Comparison of ENCODE assay signal across 1 cellular context in genomic region chr16:11270602-11271162, GRCh38.
TF ChIP-seq lines count a peak whose summit lies in the region.

No MANE protein-coding gene starts in this region.

TF ChIP-seq in HepG2, 621 proteins besides CTCF, POLR2A, EP300 and RAD21 (continued from another document and continues in another):
- TF ChIP-seq, protein P1, sequence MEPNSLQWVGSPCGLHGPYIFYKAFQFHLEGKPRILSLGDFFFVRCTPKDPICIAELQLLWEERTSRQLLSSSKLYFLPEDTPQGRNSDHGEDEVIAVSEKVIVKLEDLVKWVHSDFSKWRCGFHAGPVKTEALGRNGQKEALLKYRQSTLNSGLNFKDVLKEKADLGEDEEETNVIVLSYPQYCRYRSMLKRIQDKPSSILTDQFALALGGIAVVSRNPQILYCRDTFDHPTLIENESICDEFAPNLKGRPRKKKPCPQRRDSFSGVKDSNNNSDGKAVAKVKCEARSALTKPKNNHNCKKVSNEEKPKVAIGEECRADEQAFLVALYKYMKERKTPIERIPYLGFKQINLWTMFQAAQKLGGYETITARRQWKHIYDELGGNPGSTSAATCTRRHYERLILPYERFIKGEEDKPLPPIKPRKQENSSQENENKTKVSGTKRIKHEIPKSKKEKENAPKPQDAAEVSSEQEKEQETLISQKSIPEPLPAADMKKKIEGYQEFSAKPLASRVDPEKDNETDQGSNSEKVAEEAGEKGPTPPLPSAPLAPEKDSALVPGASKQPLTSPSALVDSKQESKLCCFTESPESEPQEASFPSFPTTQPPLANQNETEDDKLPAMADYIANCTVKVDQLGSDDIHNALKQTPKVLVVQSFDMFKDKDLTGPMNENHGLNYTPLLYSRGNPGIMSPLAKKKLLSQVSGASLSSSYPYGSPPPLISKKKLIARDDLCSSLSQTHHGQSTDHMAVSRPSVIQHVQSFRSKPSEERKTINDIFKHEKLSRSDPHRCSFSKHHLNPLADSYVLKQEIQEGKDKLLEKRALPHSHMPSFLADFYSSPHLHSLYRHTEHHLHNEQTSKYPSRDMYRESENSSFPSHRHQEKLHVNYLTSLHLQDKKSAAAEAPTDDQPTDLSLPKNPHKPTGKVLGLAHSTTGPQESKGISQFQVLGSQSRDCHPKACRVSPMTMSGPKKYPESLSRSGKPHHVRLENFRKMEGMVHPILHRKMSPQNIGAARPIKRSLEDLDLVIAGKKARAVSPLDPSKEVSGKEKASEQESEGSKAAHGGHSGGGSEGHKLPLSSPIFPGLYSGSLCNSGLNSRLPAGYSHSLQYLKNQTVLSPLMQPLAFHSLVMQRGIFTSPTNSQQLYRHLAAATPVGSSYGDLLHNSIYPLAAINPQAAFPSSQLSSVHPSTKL (CRISPR knock-in tag; IDR thresholded peaks at IDR 0.05) = peak; percentile 55; the same call in 1 of the 2 replicates
- TF ChIP-seq CAMTA2 (CRISPR knock-in tag; IDR thresholded peaks at IDR 0.05; ENCODE audit: borderline replicate concordance) (no peak), DMAP1 (CRISPR knock-in tag; IDR thresholded peaks at IDR 0.05) (no peak), PHF20 (CRISPR knock-in tag; IDR thresholded peaks at IDR 0.05) (no peak), HNRNPH1 (optimal IDR thresholded peaks at IDR 0.05; ENCODE audit: low read depth, low read length) (no peak), RCOR2 (CRISPR knock-in tag; IDR thresholded peaks at IDR 0.05) (peak; percentile 59), ZBTB25 (CRISPR knock-in tag; IDR thresholded peaks at IDR 0.05) (no peak), ZNF619 (CRISPR knock-in tag; IDR thresholded peaks at IDR 0.05) (no peak), HNRNPLL (IDR thresholded peaks at IDR 0.05; ENCODE audit: low read depth, low read length, poor library complexity, severe bottlenecking) (no peak), ZNF784 (CRISPR knock-in tag; IDR thresholded peaks at IDR 0.05; ENCODE audit: borderline replicate concordance) (no peak), NFRKB (IDR thresholded peaks at IDR 0.05) (no peak), RELA (CRISPR knock-in tag; IDR thresholded peaks at IDR 0.05) (no peak), HNF4A (CRISPR knock-in tag; IDR thresholded peaks at IDR 0.05) (peak; percentile 79), PHB2 (IDR thresholded peaks at IDR 0.05; ENCODE audit: partially characterized antibody) (no peak), ZNF432 (CRISPR knock-in tag; IDR thresholded peaks at IDR 0.05; ENCODE audit: borderline replicate concordance) (no peak), GLMP (CRISPR knock-in tag; IDR thresholded peaks at IDR 0.05; ENCODE audit: borderline replicate concordance) (no peak), ESRRA (CRISPR knock-in tag; IDR thresholded peaks at IDR 0.05; ENCODE audit: low read depth) (peak; percentile 59; the same call in 1 of the 2 replicates), SP140L (CRISPR knock-in tag; IDR thresholded peaks at IDR 0.05; ENCODE audit: borderline replicate concordance) (0 out of 2 replicates have a peak, but pooled peaks have one; percentile 54), ZNF605 (CRISPR knock-in tag; IDR thresholded peaks at IDR 0.05) (peak; percentile 49; the same call in 1 of the 2 replicates)
- TF ChIP-seq, protein P2, sequence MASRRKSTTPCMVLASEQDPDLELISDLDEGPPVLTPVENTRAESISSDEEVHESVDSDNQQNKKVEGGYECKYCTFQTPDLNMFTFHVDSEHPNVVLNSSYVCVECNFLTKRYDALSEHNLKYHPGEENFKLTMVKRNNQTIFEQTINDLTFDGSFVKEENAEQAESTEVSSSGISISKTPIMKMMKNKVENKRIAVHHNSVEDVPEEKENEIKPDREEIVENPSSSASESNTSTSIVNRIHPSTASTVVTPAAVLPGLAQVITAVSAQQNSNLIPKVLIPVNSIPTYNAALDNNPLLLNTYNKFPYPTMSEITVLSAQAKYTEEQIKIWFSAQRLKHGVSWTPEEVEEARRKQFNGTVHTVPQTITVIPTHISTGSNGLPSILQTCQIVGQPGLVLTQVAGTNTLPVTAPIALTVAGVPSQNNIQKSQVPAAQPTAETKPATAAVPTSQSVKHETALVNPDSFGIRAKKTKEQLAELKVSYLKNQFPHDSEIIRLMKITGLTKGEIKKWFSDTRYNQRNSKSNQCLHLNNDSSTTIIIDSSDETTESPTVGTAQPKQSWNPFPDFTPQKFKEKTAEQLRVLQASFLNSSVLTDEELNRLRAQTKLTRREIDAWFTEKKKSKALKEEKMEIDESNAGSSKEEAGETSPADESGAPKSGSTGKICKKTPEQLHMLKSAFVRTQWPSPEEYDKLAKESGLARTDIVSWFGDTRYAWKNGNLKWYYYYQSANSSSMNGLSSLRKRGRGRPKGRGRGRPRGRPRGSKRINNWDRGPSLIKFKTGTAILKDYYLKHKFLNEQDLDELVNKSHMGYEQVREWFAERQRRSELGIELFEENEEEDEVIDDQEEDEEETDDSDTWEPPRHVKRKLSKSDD (CRISPR knock-in tag; IDR thresholded peaks at IDR 0.05; ENCODE audit: low read depth) = no peak
- TF ChIP-seq, protein P3, sequence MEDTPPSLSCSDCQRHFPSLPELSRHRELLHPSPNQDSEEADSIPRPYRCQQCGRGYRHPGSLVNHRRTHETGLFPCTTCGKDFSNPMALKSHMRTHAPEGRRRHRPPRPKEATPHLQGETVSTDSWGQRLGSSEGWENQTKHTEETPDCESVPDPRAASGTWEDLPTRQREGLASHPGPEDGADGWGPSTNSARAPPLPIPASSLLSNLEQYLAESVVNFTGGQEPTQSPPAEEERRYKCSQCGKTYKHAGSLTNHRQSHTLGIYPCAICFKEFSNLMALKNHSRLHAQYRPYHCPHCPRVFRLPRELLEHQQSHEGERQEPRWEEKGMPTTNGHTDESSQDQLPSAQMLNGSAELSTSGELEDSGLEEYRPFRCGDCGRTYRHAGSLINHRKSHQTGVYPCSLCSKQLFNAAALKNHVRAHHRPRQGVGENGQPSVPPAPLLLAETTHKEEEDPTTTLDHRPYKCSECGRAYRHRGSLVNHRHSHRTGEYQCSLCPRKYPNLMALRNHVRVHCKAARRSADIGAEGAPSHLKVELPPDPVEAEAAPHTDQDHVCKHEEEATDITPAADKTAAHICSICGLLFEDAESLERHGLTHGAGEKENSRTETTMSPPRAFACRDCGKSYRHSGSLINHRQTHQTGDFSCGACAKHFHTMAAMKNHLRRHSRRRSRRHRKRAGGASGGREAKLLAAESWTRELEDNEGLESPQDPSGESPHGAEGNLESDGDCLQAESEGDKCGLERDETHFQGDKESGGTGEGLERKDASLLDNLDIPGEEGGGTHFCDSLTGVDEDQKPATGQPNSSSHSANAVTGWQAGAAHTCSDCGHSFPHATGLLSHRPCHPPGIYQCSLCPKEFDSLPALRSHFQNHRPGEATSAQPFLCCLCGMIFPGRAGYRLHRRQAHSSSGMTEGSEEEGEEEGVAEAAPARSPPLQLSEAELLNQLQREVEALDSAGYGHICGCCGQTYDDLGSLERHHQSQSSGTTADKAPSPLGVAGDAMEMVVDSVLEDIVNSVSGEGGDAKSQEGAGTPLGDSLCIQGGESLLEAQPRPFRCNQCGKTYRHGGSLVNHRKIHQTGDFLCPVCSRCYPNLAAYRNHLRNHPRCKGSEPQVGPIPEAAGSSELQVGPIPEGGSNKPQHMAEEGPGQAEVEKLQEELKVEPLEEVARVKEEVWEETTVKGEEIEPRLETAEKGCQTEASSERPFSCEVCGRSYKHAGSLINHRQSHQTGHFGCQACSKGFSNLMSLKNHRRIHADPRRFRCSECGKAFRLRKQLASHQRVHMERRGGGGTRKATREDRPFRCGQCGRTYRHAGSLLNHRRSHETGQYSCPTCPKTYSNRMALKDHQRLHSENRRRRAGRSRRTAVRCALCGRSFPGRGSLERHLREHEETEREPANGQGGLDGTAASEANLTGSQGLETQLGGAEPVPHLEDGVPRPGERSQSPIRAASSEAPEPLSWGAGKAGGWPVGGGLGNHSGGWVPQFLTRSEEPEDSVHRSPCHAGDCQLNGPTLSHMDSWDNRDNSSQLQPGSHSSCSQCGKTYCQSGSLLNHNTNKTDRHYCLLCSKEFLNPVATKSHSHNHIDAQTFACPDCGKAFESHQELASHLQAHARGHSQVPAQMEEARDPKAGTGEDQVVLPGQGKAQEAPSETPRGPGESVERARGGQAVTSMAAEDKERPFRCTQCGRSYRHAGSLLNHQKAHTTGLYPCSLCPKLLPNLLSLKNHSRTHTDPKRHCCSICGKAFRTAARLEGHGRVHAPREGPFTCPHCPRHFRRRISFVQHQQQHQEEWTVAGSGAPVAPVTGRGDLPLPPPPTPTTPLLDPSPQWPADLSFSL (CRISPR knock-in tag; IDR thresholded peaks at IDR 0.05) = no peak
- TF ChIP-seq, protein P4, sequence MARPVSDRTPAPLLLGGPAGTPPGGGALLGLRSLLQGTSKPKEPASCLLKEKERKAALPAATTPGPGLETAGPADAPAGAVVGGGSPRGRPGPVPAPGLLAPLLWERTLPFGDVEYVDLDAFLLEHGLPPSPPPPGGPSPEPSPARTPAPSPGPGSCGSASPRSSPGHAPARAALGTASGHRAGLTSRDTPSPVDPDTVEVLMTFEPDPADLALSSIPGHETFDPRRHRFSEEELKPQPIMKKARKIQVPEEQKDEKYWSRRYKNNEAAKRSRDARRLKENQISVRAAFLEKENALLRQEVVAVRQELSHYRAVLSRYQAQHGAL (CRISPR knock-in tag; IDR thresholded peaks at IDR 0.05; ENCODE audit: not compliant biosample characterization) = no peak
- TF ChIP-seq, protein P5, sequence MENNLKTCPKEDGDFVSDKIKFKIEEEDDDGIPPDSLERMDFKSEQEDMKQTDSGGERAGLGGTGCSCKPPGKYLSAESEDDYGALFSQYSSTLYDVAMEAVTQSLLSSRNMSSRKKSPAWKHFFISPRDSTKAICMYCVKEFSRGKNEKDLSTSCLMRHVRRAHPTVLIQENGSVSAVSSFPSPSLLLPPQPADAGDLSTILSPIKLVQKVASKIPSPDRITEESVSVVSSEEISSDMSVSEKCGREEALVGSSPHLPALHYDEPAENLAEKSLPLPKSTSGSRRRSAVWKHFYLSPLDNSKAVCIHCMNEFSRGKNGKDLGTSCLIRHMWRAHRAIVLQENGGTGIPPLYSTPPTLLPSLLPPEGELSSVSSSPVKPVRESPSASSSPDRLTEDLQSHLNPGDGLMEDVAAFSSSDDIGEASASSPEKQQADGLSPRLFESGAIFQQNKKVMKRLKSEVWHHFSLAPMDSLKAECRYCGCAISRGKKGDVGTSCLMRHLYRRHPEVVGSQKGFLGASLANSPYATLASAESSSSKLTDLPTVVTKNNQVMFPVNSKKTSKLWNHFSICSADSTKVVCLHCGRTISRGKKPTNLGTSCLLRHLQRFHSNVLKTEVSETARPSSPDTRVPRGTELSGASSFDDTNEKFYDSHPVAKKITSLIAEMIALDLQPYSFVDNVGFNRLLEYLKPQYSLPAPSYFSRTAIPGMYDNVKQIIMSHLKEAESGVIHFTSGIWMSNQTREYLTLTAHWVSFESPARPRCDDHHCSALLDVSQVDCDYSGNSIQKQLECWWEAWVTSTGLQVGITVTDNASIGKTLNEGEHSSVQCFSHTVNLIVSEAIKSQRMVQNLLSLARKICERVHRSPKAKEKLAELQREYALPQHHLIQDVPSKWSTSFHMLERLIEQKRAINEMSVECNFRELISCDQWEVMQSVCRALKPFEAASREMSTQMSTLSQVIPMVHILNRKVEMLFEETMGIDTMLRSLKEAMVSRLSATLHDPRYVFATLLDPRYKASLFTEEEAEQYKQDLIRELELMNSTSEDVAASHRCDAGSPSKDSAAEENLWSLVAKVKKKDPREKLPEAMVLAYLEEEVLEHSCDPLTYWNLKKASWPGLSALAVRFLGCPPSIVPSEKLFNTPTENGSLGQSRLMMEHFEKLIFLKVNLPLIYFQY (CRISPR knock-in tag; IDR thresholded peaks at IDR 0.05; ENCODE audit: borderline replicate concordance) = no peak
